In genomic region chr2:39435254-39435653, GRCh38 we compare ENCODE assay signal across 7 cellular contexts. TPM values are rescaled to one million over a fixed set of nuclear protein-coding genes. Genes with fewer than 3 reads are reported as not detected.
DNase-seq lines count a peak whose midpoint lies in the region; TF ChIP-seq lines count a peak whose summit lies in the region.

No MANE protein-coding gene starts in this region.

- H3K27me3 Mint-ChIP-seq in glutamatergic neuron (ENCODE audit: unreplicated experiment): peaks cover 3% of the 10 kb centered on the region

- H3K9me3 ChIP-seq in WERI-Rb-1 (ENCODE audit: severe bottlenecking) (no peaks in the 10 kb centered on the region), smooth muscle cell (replicated peaks; ENCODE audit: low read depth) (no peaks in the 10 kb centered on the region)

- peak overlapping the region; percentile 96 for H3K9ac ChIP-seq in smooth muscle cell (ENCODE audit: low read depth)

- H3K27ac ChIP-seq in WERI-Rb-1 (no peak overlapping the region), smooth muscle cell (ENCODE audit: low read depth) (peak overlapping the region; percentile 91)

- TF ChIP-seq CTCF in HFF-Myc (IDR thresholded peaks at IDR 0.05; ENCODE audit: low read depth, low read length, missing control alignments) (no peak), WERI-Rb-1 (IDR thresholded peaks at IDR 0.05; ENCODE audit: low read depth, low read length) (no peak), glutamatergic neuron (IDR thresholded peaks at IDR 0.05; ENCODE audit: partially characterized antibody, unreplicated experiment) (no peak), smooth muscle cell (IDR thresholded peaks at IDR 0.05; ENCODE audit: borderline replicate concordance, insufficient read depth, poor library complexity, severe bottlenecking) (no peak)

- no peaks in the 10 kb centered on the region for H3K36me3 Mint-ChIP-seq in glutamatergic neuron (ENCODE audit: unreplicated experiment)

- peaks cover 60% of the 10 kb centered on the region for H3K4me1 ChIP-seq in smooth muscle cell (ENCODE audit: low read depth)

- peaks cover 28% of the 10 kb centered on the region for H3K4me1 Mint-ChIP-seq in glutamatergic neuron (ENCODE audit: low read depth, unreplicated experiment)

- peak overlapping the region; percentile 94 for H3K4me2 ChIP-seq in smooth muscle cell

- H3K9me3 Mint-ChIP-seq in glutamatergic neuron (ENCODE audit: unreplicated experiment): peaks cover 7% of the 10 kb centered on the region

- DNase-seq in HFF-Myc (ENCODE audit: extremely low read depth, low read depth): no peak
- peak; percentile 61 for DNase-seq in WERI-Rb-1
- DNase-seq in glutamatergic neuron: no peak
- no peak for DNase-seq in smooth muscle cell (lab: John Stamatoyannopoulos, UW; ENCODE audit: unreplicated experiment)
- DNase-seq in islet precursor cell: no peak
- DNase-seq in activated CD4-positive, CD25-positive, alpha-beta regulatory T cell treated with anti-CD3 and anti-CD28 coated beads, Interleukin-2, amount 50 U/mL, for 72 hours: no peak
- DNase-seq in NCI-H446 treated with DMSO at 0.1 percent for 48 hours (lab: John Stamatoyannopoulos, UW): no peak

- no peaks in the 10 kb centered on the region for H3K27me3 ChIP-seq in WERI-Rb-1 (ENCODE audit: insufficient read depth, low read depth, severe bottlenecking)
- no peaks in the 10 kb centered on the region for H3K27me3 ChIP-seq in smooth muscle cell (ENCODE audit: low read depth)

- no peak overlapping the region for H3K27ac Mint-ChIP-seq in glutamatergic neuron (ENCODE audit: unreplicated experiment)

- WGBS in smooth muscle cell (ENCODE audit: low lambda C conversion rate): 16% methylated on average over 8 of the region's 8 CpGs

- peaks cover 10% of the 10 kb centered on the region for H3K36me3 ChIP-seq in WERI-Rb-1
- no peaks in the 10 kb centered on the region for H3K36me3 ChIP-seq in smooth muscle cell (ENCODE audit: low read depth)

- peaks cover 72% of the 10 kb centered on the region for H3K79me2 ChIP-seq in smooth muscle cell (ENCODE audit: low read depth)

- H3F3A ChIP-seq in smooth muscle cell (ENCODE audit: low read depth): peaks cover 15% of the 10 kb centered on the region

- peak overlapping the region; percentile 86 for H3K4me3 Mint-ChIP-seq in glutamatergic neuron (ENCODE audit: unreplicated experiment)

- H4K20me1 ChIP-seq in smooth muscle cell (ENCODE audit: low read depth): peaks cover 61% of the 10 kb centered on the region

- peak overlapping the region; percentile 90 for H3K4me3 ChIP-seq in HFF-Myc (replicated peaks; ENCODE audit: low read depth, low read length)
- H3K4me3 ChIP-seq in WERI-Rb-1 (ENCODE audit: low read depth, low read length): peak overlapping the region; percentile 86
- peak overlapping the region; percentile 91 for H3K4me3 ChIP-seq in smooth muscle cell

- H2AFZ ChIP-seq in smooth muscle cell (ENCODE audit: low read depth): no peak overlapping the region

RNA-seq across cellular contexts. Expression of gene MAP4K3, which starts 1.8 kb away (rescaled TPM):
- total RNA-seq in glutamatergic neuron (ENCODE audit: unreplicated experiment) (48.1 TPM), smooth muscle cell (70.9 and 91.7 TPM in 2 replicates)
- polyA plus RNA-seq in smooth muscle cell: 21.3 and 30.8 TPM in 2 replicates
